Comparison of ENCODE assay signal across 1 cellular context in genomic region chr12:124906606-124907261, GRCh38.
A peak's percentile ranks its signal among the peaks of the same experiment; 100 is the strongest.
TF ChIP-seq lines count a peak whose summit lies in the region.

No MANE protein-coding gene starts in this region.

TF ChIP-seq in K562, 482 proteins besides CTCF, POLR2A, EP300 and RAD21 (continued from another document and continues in another):
- TF ChIP-seq MGA (IDR thresholded peaks at IDR 0.05): no peak
- no peak for TF ChIP-seq ELK3 (CRISPR knock-in tag; IDR thresholded peaks at IDR 0.05)
- TF ChIP-seq FOXP4 (CRISPR knock-in tag; IDR thresholded peaks at IDR 0.05; ENCODE audit: borderline replicate concordance): no peak
- peak in 1 of 2 experiments; percentile 92; a peak in 2 of 4 replicates for TF ChIP-seq MLLT1 (IDR thresholded peaks at IDR 0.05)
- no peak for TF ChIP-seq ZNF511 (CRISPR knock-in tag; IDR thresholded peaks at IDR 0.05)
- no peak for TF ChIP-seq TOE1 (IDR thresholded peaks at IDR 0.05; ENCODE audit: borderline replicate concordance)
- TF ChIP-seq TOE1 (CRISPR knock-in tag; IDR thresholded peaks at IDR 0.05; ENCODE audit: borderline replicate concordance, low read depth): no peak
- TF ChIP-seq SREBF1 (IDR thresholded peaks at IDR 0.05; ENCODE audit: borderline replicate concordance, low read depth, low read length): no peak
- TF ChIP-seq ZNF174 (CRISPR knock-in tag; IDR thresholded peaks at IDR 0.05): no peak
- TF ChIP-seq SAFB2 (IDR thresholded peaks at IDR 0.05; ENCODE audit: borderline replicate concordance, low read depth, low read length, severe bottlenecking): no peak
- TF ChIP-seq ELK1 (CRISPR knock-in tag; IDR thresholded peaks at IDR 0.05): no peak
- no peak for TF ChIP-seq KAT8 (IDR thresholded peaks at IDR 0.05; ENCODE audit: low read depth)
- TF ChIP-seq ZNF175 (CRISPR knock-in tag; IDR thresholded peaks at IDR 0.05; ENCODE audit: low read depth): no peak
- no peak for TF ChIP-seq MCM7 (IDR thresholded peaks at IDR 0.05)
- TF ChIP-seq THRAP3 (IDR thresholded peaks at IDR 0.05; ENCODE audit: borderline replicate concordance): no peak
- 0 out of 4 replicates have a peak, but pooled peaks of 1 of the 2 experiments have one; percentile 26 for TF ChIP-seq BCLAF1 (IDR thresholded peaks at IDR 0.05; ENCODE audit: borderline replicate concordance in 1 of 2, control insufficient read depth in 1 of 2, low read depth in 2 of 2, low read length in 1 of 2)
- no peak for TF ChIP-seq CHD2 (IDR thresholded peaks at IDR 0.05; ENCODE audit: low read depth, low read length)
- TF ChIP-seq MCM5 (IDR thresholded peaks at IDR 0.05; ENCODE audit: low read depth): no peak
- TF ChIP-seq SMARCA5 (IDR thresholded peaks at IDR 0.05): no peak
- TF ChIP-seq HDAC8 (tag; IDR thresholded peaks at IDR 0.05): no peak
- TF ChIP-seq HOMEZ (CRISPR knock-in tag; IDR thresholded peaks at IDR 0.05): no peak
- no peak for TF ChIP-seq YBX1 (IDR thresholded peaks at IDR 0.05)
- TF ChIP-seq RBM17 (IDR thresholded peaks at IDR 0.05; ENCODE audit: borderline replicate concordance, low read depth, low read length): no peak
- TF ChIP-seq PRMT5 (CRISPR knock-in tag; IDR thresholded peaks at IDR 0.05): no peak
- TF ChIP-seq TCF3 (CRISPR knock-in tag; IDR thresholded peaks at IDR 0.05): no peak
- 0 out of 2 replicates have a peak, but pooled peaks have one; percentile 31 for TF ChIP-seq PML (IDR thresholded peaks at IDR 0.05; ENCODE audit: low read length)
- no peak for TF ChIP-seq MYNN (IDR thresholded peaks at IDR 0.05)
- no peak for TF ChIP-seq MYNN (CRISPR knock-in tag; IDR thresholded peaks at IDR 0.05)
- no peak for TF ChIP-seq BRD9 (IDR thresholded peaks at IDR 0.05; ENCODE audit: low read depth, partially characterized antibody)
- TF ChIP-seq EGR1 (conservative IDR thresholded peaks at IDR 0.05): no peak
- TF ChIP-seq ZNF24 (IDR thresholded peaks at IDR 0.05): no peak
- TF ChIP-seq USF1 (CRISPR knock-in tag; IDR thresholded peaks at IDR 0.05): no peak
- TF ChIP-seq TCFL5 (CRISPR knock-in tag; conservative IDR thresholded peaks at IDR 0.05): no peak
- no peak for TF ChIP-seq TAF9B (IDR thresholded peaks at IDR 0.05; ENCODE audit: partially characterized antibody)
- no peak for TF ChIP-seq CEBPB (tag; IDR thresholded peaks at IDR 0.05)
- TF ChIP-seq ZNF274 (IDR thresholded peaks at IDR 0.05; ENCODE audit: borderline replicate concordance, low read depth, low read length): no peak
- TF ChIP-seq GATAD2B (IDR thresholded peaks at IDR 0.05; ENCODE audit: borderline replicate concordance): no peak; the same call in 1 of the 2 replicates
